ENCODE assay signal across 8 cellular contexts in genomic region chr4:153472122-153473037, GRCh38. TPM values are rescaled to one million over a fixed set of nuclear protein-coding genes. Genes with fewer than 3 reads are reported as not detected.
A peak's percentile ranks its signal among the peaks of the same experiment; 100 is the strongest.
DNase-seq lines count a peak whose midpoint lies in the region; ATAC-seq and TF ChIP-seq lines count a peak whose summit lies in the region.

No MANE protein-coding gene starts in this region.

- ATAC-seq in GM19467 (IDR thresholded peaks at IDR 0.05; ENCODE audit: unreplicated experiment) (peak; percentile 39), HG03280 (IDR thresholded peaks at IDR 0.05; ENCODE audit: unreplicated experiment) (peak; percentile 56), sciatic nerve (no peak), esophagus mucosa (no peak)

- peaks cover 49% of the 10 kb centered on the region for H3K4me1 Mint-ChIP-seq in dendritic cell treated with granulocyte-macrophage colony-stimulating factor and Interleukin-4, amounts not matched to agents 40 ng/mL and 50 ng/mL, for 4 days (ENCODE audit: low read depth)

- DNase-seq in dedifferentiated amniotic fluid mesenchymal stem cell (ENCODE audit: extremely low spot score): no peak
- DNase-seq in putamen (ENCODE audit: low spot score): no peak
- no peak for DNase-seq in sciatic nerve (ENCODE audit: low spot score)

- intact Hi-C loops in dendritic cell treated with granulocyte-macrophage colony-stimulating factor and Interleukin-4, amounts not matched to agents 40 ng/mL and 50 ng/mL, for 4 days (cut with micrococcal nuclease): no loop called here
- intact Hi-C loops in sciatic nerve (cut with DNase I): no loop called here

- peak overlapping the region; percentile 1 for H3K27ac Mint-ChIP-seq in dendritic cell treated with granulocyte-macrophage colony-stimulating factor and Interleukin-4, amounts not matched to agents 40 ng/mL and 50 ng/mL, for 4 days

- peaks cover 8% of the 10 kb centered on the region for H3K9me3 Mint-ChIP-seq in dendritic cell treated with granulocyte-macrophage colony-stimulating factor and Interleukin-4, amounts not matched to agents 40 ng/mL and 50 ng/mL, for 4 days

- peak overlapping the region; percentile 24 for H3K4me3 ChIP-seq in GM12875 (ENCODE audit: low read depth, low read length)

- H3K27me3 Mint-ChIP-seq in dendritic cell treated with granulocyte-macrophage colony-stimulating factor and Interleukin-4, amounts not matched to agents 40 ng/mL and 50 ng/mL, for 4 days: peaks cover 4% of the 10 kb centered on the region

- no peak overlapping the region for H3K4me3 Mint-ChIP-seq in dendritic cell treated with granulocyte-macrophage colony-stimulating factor and Interleukin-4, amounts not matched to agents 40 ng/mL and 50 ng/mL, for 4 days

- peaks cover 50% of the 10 kb centered on the region for H3K36me3 Mint-ChIP-seq in dendritic cell treated with granulocyte-macrophage colony-stimulating factor and Interleukin-4, amounts not matched to agents 40 ng/mL and 50 ng/mL, for 4 days (ENCODE audit: low read depth)

- TF ChIP-seq CTCF in GM12875 (IDR thresholded peaks at IDR 0.05; ENCODE audit: borderline replicate concordance, insufficient read depth, low read depth, low read length): no peak

RNA-seq across cellular contexts. Expression of gene TMEM131L, which starts 6.2 kb away (rescaled TPM):
- total RNA-seq in sciatic nerve (15.2 TPM), esophagus mucosa (14.7 TPM)

Comparison
In these comparisons a context has a peak if more than half of its experiments do, and no peak if none do; other contexts are left out.
1. ATAC-seq: peak in GM19467 (single experiment) and HG03280 (single experiment); none in sciatic nerve (single experiment) and esophagus mucosa (single experiment).